ENCODE assay signal across 8 cellular contexts in the genomic region with DNA sequence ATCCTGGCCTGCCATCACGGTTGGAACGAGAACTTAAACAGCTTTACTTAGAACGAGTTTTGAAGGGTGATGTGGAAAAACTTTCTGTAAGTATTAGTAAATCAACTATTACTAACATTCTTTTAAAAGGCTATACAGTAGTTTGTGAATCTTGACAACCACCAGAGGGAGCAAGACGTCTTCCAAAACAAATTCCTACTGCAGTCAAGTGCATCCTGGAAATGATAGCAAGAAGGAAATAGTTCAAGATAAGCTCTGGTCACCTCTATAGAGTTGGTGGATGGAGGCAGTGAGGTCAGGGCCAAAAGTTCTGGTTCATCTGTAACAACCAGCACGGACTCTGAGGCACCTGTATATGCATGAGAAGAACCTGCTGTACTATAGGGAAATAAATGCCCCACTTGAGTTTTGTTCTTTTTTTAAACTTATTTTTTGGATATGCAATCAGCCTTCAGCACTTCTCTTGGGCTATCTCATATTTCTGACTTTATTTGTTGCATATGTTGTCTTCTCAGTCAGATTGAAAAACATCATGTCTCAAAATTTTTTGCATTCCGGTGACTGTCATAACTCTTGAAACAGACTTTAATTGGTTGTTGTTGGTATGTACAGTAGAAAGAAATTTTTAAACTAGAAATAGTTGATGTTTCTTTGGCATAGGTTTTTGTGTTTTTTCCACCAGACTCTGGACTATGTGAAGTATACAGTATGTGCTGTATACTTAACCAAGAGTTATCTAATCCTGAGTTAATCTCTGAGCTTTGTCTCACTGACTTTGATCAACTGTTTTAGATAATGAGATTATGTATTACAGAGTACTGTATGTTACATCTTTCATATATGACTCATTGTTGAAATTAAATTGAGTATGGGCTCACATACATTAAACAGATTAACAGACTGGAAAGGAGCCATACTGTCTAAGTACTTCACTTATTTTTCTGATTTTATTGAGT. TPM values are rescaled to one million over a fixed set of nuclear protein-coding genes. Genes with fewer than 3 reads are reported as not detected.
A peak's percentile ranks its signal among the peaks of the same experiment; 100 is the strongest.
DNase-seq lines count a peak whose midpoint lies in the region; ATAC-seq lines count a peak whose summit lies in the region.

No MANE protein-coding gene starts in this region.

- no peaks in the 10 kb centered on the region for H3K9me3 ChIP-seq in mesenchymal stem cell (ENCODE audit: control insufficient read depth, low read length)

- H3K27me3 ChIP-seq in mesenchymal stem cell (ENCODE audit: control insufficient read depth in 1 of 2, insufficient read depth in 1 of 2, low read length in 2 of 2): no peaks in the 10 kb centered on the region

- no peak overlapping the region for H2BK120ac ChIP-seq in mesenchymal stem cell (ENCODE audit: low read depth, low read length)

- H3K4me1 ChIP-seq in mesenchymal stem cell (ENCODE audit: control insufficient read depth, insufficient read depth, low read depth, low read length): no peaks in the 10 kb centered on the region

- no peak overlapping the region for H2AK5ac ChIP-seq in mesenchymal stem cell (ENCODE audit: low read length, severe bottlenecking)

- no peak overlapping the region for H3K27ac ChIP-seq in mesenchymal stem cell (ENCODE audit: low read length, poor library complexity, severe bottlenecking)

- no peak overlapping the region for H3K4me3 ChIP-seq in mesenchymal stem cell (ENCODE audit: insufficient read depth in 1 of 2, low read depth in 1 of 2, low read length in 2 of 2)

- DNase-seq in ELR (ENCODE audit: low read depth): peak; percentile 83
- DNase-seq in LHCN-M2 (ENCODE audit: low read depth): peak; percentile 76
- peak; percentile 38 for DNase-seq in RPMI8226
- DNase-seq in epidermal melanocyte (ENCODE audit: insufficient read length, low spot score): peak; percentile 49
- peak; percentile 87 for DNase-seq in mesenchymal stem cell
- DNase-seq in activated CD8-positive, alpha-beta memory T cell treated with anti-CD3 and anti-CD28 coated beads for 24 hours: no peak

- H3K4ac ChIP-seq in mesenchymal stem cell (ENCODE audit: low read depth in 1 of 2, low read length in 2 of 2): no peak overlapping the region

- no peak for ATAC-seq in GM19467 (IDR thresholded peaks at IDR 0.05; ENCODE audit: unreplicated experiment)
- no peak for ATAC-seq in HG02759 (IDR thresholded peaks at IDR 0.05; ENCODE audit: unreplicated experiment)

- no peak overlapping the region for H3K14ac ChIP-seq in mesenchymal stem cell (ENCODE audit: low read length in 2 of 2)

- H2BK5ac ChIP-seq in mesenchymal stem cell (ENCODE audit: low read depth, low read length, poor library complexity, severe bottlenecking): no peak overlapping the region

- no peak overlapping the region for H2BK15ac ChIP-seq in mesenchymal stem cell (ENCODE audit: low read depth, poor library complexity, severe bottlenecking)

- 92% methylated on average over 2 of the region's 6 CpGs for WGBS in mesenchymal stem cell

- no peak overlapping the region for H3K4me2 ChIP-seq in mesenchymal stem cell (ENCODE audit: low read length, poor library complexity, severe bottlenecking)

- H3K36me3 ChIP-seq in mesenchymal stem cell (ENCODE audit: control insufficient read depth in 1 of 2, insufficient read depth in 2 of 2, low read depth in 1 of 2, low read length in 2 of 2): peaks cover 14 to 73% of the 10 kb centered on the region in 2 experiments

- peak overlapping the region; percentile 33 for H3K9ac ChIP-seq in mesenchymal stem cell (ENCODE audit: low read length)

- no peak overlapping the region for H3K23ac ChIP-seq in mesenchymal stem cell (ENCODE audit: low read length in 2 of 2)

- peaks cover 13% of the 10 kb centered on the region for H3K79me1 ChIP-seq in mesenchymal stem cell (replicated peaks; ENCODE audit: low read length, poor library complexity, severe bottlenecking)

- no peak overlapping the region for H4K8ac ChIP-seq in mesenchymal stem cell (ENCODE audit: low read length)

- no peak overlapping the region for H2BK12ac ChIP-seq in mesenchymal stem cell (ENCODE audit: low read length in 2 of 2)

- no peak overlapping the region for H4K91ac ChIP-seq in mesenchymal stem cell (ENCODE audit: low read length)

- H3K18ac ChIP-seq in mesenchymal stem cell (ENCODE audit: low read depth in 1 of 2, low read length in 2 of 2): no peak overlapping the region

- H2AFZ ChIP-seq in mesenchymal stem cell (ENCODE audit: low read depth, low read length): no peak overlapping the region

RNA-seq across cellular contexts. Expression of gene ACTR2, which starts 37.7 kb away (rescaled TPM):
- total RNA-seq in LHCN-M2 (2014; rRNA removed): 93.4 and 117 TPM in 2 replicates
- 166 TPM for polyA plus RNA-seq in LHCN-M2 (2012)
- 198 TPM for polyA plus RNA-seq in mesenchymal stem cell (2013, experiment 1 of 2)
- 202 TPM for polyA plus RNA-seq in mesenchymal stem cell (2013, experiment 2 of 2)
